Comparison of ENCODE assay signal across 8 cellular contexts in the genomic region with DNA sequence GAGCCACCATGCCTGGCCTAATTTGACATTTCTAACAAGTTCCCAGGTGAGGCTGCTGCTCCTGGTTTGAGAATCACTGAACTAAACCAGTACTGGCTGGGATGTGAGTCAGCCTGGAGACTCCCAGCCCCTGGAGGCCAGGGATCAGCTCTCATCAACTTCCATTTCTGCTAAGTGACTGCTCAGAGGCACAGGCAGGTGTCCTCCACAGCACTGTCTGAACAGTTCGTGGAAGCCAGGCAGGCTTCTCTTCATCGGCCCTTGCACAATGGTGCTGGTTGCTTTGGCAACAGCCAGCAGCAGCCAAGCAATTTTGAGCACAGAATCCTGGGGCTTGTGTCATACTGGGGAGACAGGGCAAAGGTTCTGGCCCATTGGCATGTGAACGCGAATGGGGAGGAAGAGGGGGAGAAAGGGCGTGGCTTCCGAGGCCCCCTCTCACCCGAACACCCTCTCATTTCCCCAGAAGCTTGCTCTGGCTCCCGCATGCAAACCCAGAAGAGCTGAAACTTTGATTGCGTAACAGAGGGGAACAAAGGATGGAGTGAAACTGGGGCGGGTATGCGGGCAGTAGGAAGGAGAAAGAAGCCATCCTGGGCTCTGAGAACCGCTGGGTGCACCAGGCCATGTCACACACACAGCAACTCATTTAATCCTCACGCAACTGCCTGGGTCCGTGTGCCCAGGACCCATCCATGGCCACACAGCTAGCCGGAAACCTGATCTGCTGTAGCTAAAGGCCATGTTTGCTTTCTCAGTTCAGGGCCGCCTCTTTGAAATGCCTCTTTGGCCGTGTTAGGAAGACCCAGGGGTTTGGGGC. TPM values are rescaled to one million over a fixed set of nuclear protein-coding genes. Genes with fewer than 3 reads are reported as not detected.
DNase-seq lines count a peak whose midpoint lies in the region; FAIRE-seq and TF ChIP-seq lines count a peak whose summit lies in the region.

No MANE protein-coding gene starts in this region.

- H3K4me1 ChIP-seq in iPS-20b (ENCODE audit: insufficient read depth, low read length), result peaks cover 3% of the 10 kb centered on the region; the same call in 1 of the 2 replicates
- peaks cover 0 to 2% of the 10 kb centered on the region in 2 donors for H3K4me1 ChIP-seq in small intestine (ENCODE audit: control insufficient read depth in 2 of 2, insufficient read depth in 1 of 2, low read depth in 1 of 2, low read length in 1 of 2)

- no peak for TF ChIP-seq CTCF in astrocyte of the spinal cord (IDR thresholded peaks at IDR 0.05; ENCODE audit: low read depth, low read length)

- H3K27ac ChIP-seq in iPS-20b (ENCODE audit: low read length), result no peak overlapping the region
- peak overlapping the region in 1 of 2 donors; percentile 45 for H3K27ac ChIP-seq in small intestine (ENCODE audit: low read depth in 1 of 2, low read length in 1 of 2)

- no peaks in the 10 kb centered on the region for H3K9me3 ChIP-seq in iPS-20b (ENCODE audit: insufficient read depth, low read depth, low read length)
- H3K9me3 ChIP-seq in small intestine (ENCODE audit: control insufficient read depth, low read depth), result no peaks in the 10 kb centered on the region

- 27 to 33% (median 30%) methylated on average over 17 of the region's 17 CpGs for WGBS in small intestine, 3 donors

- DNase-seq in COR-L47 (lab: John Stamatoyannopoulos, UW) (peak; percentile 44), NCI-H146 (lab: John Stamatoyannopoulos, UW) (peak; percentile 84), astrocyte of the spinal cord (ENCODE audit: low read depth, low spot score) (peak; percentile 45), small intestine (peak; percentile 53), epidermal melanocyte (ENCODE audit: insufficient read length, low spot score) (no peak)
- no peak for DNase-seq in activated T-cell treated with anti-CD3 and anti-CD28 coated beads, Interleukin-2, amount 50 U/mL, for 1 hour
- DNase-seq in activated T-cell treated with anti-CD3 and anti-CD28 coated beads, Interleukin-2, amount 50 U/mL, for 48 hours, result no peak

- FAIRE-seq in small intestine (lab: Jason Lieb, UNC), result no peak

- H3K9ac ChIP-seq in iPS-20b (ENCODE audit: low read depth, low read length), result peak overlapping the region; percentile 57; the same call in 1 of the 2 replicates

- H3K4me3 ChIP-seq in astrocyte of the spinal cord (ENCODE audit: low read depth, low read length), result no peak overlapping the region
- no peak overlapping the region for H3K4me3 ChIP-seq in iPS-20b (ENCODE audit: low read length)
- H3K4me3 ChIP-seq in small intestine (ENCODE audit: low read depth in 1 of 2, low read length in 2 of 2), result no peak overlapping the region

- H3K36me3 ChIP-seq in iPS-20b (ENCODE audit: insufficient read depth, low read depth, low read length) (no peaks in the 10 kb centered on the region), small intestine (ENCODE audit: control insufficient read depth in 2 of 2, insufficient read depth in 2 of 2, low read length in 2 of 2) (no peaks in the 10 kb centered on the region)

- H3K27me3 ChIP-seq in iPS-20b (ENCODE audit: insufficient read depth, low read length) (no peaks in the 10 kb centered on the region), small intestine (ENCODE audit: control insufficient read depth in 2 of 2, insufficient read depth in 2 of 2, low read length in 2 of 2) (no peaks in the 10 kb centered on the region)

- in situ Hi-C loops in astrocyte of the spinal cord (cut with HindIII; ENCODE audit: low sequenced_read_pairs), result no loop called here

RNA-seq across cellular contexts. Expression of a gene that starts 9.0 kb away (rescaled TPM):
- 100 to 1,000 TPM; 148 to 461 (median 376) TPM for polyA plus RNA-seq in small intestine

RNA-seq across cellular contexts. Expression of a gene that starts 27.2 kb away (rescaled TPM):
- polyA plus RNA-seq in small intestine, result 10 to 100 TPM; 56.6 to 67.0 (median 59.4) TPM

Comparison
In these comparisons a context has a peak if more than half of its experiments do, and no peak if none do; other contexts are left out.
1. DNase-seq: peak in COR-L47 (single experiment), NCI-H146 (single experiment), astrocyte of the spinal cord (single experiment) and small intestine (single experiment); none in activated T-cell treated with anti-CD3 and anti-CD28 coated beads, Interleukin-2, amount 50 U/mL, for 1 hour (single experiment), epidermal melanocyte (single experiment) and activated T-cell treated with anti-CD3 and anti-CD28 coated beads, Interleukin-2, amount 50 U/mL, for 48 hours (0 of 2).